17 cellular contexts compared by ENCODE assay signal in genomic region chr10:50384238-50384637, GRCh38.
"Had no signal": no experiment of that assay in that cellular context is flagged by ENCODE, and none has a peak within 500 bp of the region (broad histone marks: within the 10 kb centered on the region; RNA-seq: fewer than 3 reads in every experiment).

No MANE protein-coding gene starts in this region.

- H3K9me3 ChIP-seq: left lung, stomach, tibial nerve, vagina had no signal

- H3K4me3 Mint-ChIP-seq: activated naive CD8-positive, alpha-beta T cell treated with anti-CD3 and anti-CD28 coated beads, Interleukin-2, amount 50 U/mL, for 24 hours; activated T-cell treated with anti-CD3 and anti-CD28 coated beads, Interleukin-2, amount 50 U/mL, for 4 hours; nephron had no signal

- H3K27ac ChIP-seq: left lung, stomach, vagina had no signal

- H3K9me3 Mint-ChIP-seq: activated naive CD8-positive, alpha-beta T cell treated with anti-CD3 and anti-CD28 coated beads, Interleukin-2, amount 50 U/mL, for 24 hours; activated T-cell treated with anti-CD3 and anti-CD28 coated beads, Interleukin-2, amount 50 U/mL, for 4 hours; nephron had no signal

- ATAC-seq: activated naive CD8-positive, alpha-beta T cell treated with anti-CD3 and anti-CD28 coated beads, Interleukin-2, amount 50 U/mL, for 24 hours; activated T-cell treated with anti-CD3 and anti-CD28 coated beads, Interleukin-2, amount 50 U/mL, for 4 hours; esophagus mucosa; left lung had no signal

- H3K27me3 Mint-ChIP-seq: activated naive CD8-positive, alpha-beta T cell treated with anti-CD3 and anti-CD28 coated beads, Interleukin-2, amount 50 U/mL, for 24 hours had no signal

- H3K4me3 ChIP-seq: left lung, stomach, tibial nerve, vagina had no signal

- H3K27me3 ChIP-seq: left lung, stomach, tibial nerve, vagina had no signal

- H3K27ac Mint-ChIP-seq: nephron had no signal

- H3K36me3 ChIP-seq: left lung, stomach, tibial nerve, vagina had no signal

- DNase-seq: activated CD4-positive, alpha-beta T cell treated with anti-CD3 and anti-CD28 coated beads, Interleukin-2, amount 50 U/mL, for 4 hours; activated CD4-positive, CD25-positive, alpha-beta regulatory T cell treated with anti-CD3 and anti-CD28 coated beads, Interleukin-2, amount 50 U/mL, for 72 hours; activated naive CD4-positive, alpha-beta T cell; activated naive CD8-positive, alpha-beta T cell treated with anti-CD3 and anti-CD28 coated beads, Interleukin-2, amount 50 U/mL, for 24 hours; activated T-cell treated with anti-CD3 and anti-CD28 coated beads, Interleukin-2, amount 50 U/mL, for 4 hours; central memory CD4-positive, alpha-beta T cell; dermis blood vessel endothelial cell; head of caudate nucleus; islet precursor cell; left lung; mesenchymal stem cell; stimulated activated CD4-positive, alpha-beta T cell treated with anti-CD3 and anti-CD28 coated beads, Interleukin-2, amount 100 ng/mL, for 48 hours; stomach had no signal
